ENCODE assay signal across 8 cellular contexts in genomic region chr1:26290061-26290415, GRCh38. TPM values are rescaled to one million over a fixed set of nuclear protein-coding genes. Genes with fewer than 3 reads are reported as not detected.
DNase-seq lines count a peak whose midpoint lies in the region; FAIRE-seq and TF ChIP-seq lines count a peak whose summit lies in the region.
"Had no signal": no experiment of that assay in that cellular context is flagged by ENCODE, and none has a peak within 500 bp of the region (broad histone marks: within the 10 kb centered on the region; RNA-seq: fewer than 3 reads in every experiment).

No MANE protein-coding gene starts in this region.

- H3K9me3 ChIP-seq in small intestine (ENCODE audit: control insufficient read depth, low read depth): no peaks in the 10 kb centered on the region

- H3K4me3 ChIP-seq in small intestine (ENCODE audit: low read depth in 1 of 2, low read length in 2 of 2): no peak overlapping the region

- peak overlapping the region; percentile 51 for H3K4me3 Mint-ChIP-seq in dendritic cell treated with granulocyte-macrophage colony-stimulating factor and Interleukin-4, amounts not matched to agents 40 ng/mL and 50 ng/mL, for 4 days

- peak overlapping the region; percentile 65 to 70 for H3K27ac ChIP-seq in small intestine (ENCODE audit: low read depth in 1 of 2, low read length in 1 of 2)

- H3K4me1 ChIP-seq in small intestine (ENCODE audit: control insufficient read depth in 2 of 2, insufficient read depth in 1 of 2, low read depth in 1 of 2, low read length in 1 of 2): no peaks in the 10 kb centered on the region

- no peaks in the 10 kb centered on the region for H3K27me3 ChIP-seq in small intestine (ENCODE audit: control insufficient read depth in 2 of 2, insufficient read depth in 2 of 2, low read length in 2 of 2)

- H3K36me3 Mint-ChIP-seq in dendritic cell treated with granulocyte-macrophage colony-stimulating factor and Interleukin-4, amounts not matched to agents 40 ng/mL and 50 ng/mL, for 4 days (ENCODE audit: low read depth): peaks cover 39% of the 10 kb centered on the region

- no peaks in the 10 kb centered on the region for H3K36me3 ChIP-seq in small intestine (ENCODE audit: control insufficient read depth in 2 of 2, insufficient read depth in 2 of 2, low read length in 2 of 2)

- H3K27ac Mint-ChIP-seq in dendritic cell treated with granulocyte-macrophage colony-stimulating factor and Interleukin-4, amounts not matched to agents 40 ng/mL and 50 ng/mL, for 4 days: peak overlapping the region; percentile 94

- WGBS in small intestine, 3 donors: 59 to 76% (median 64%) methylated on average over 6 of the region's 6 CpGs

- intact Hi-C loops in dendritic cell treated with granulocyte-macrophage colony-stimulating factor and Interleukin-4, amounts not matched to agents 40 ng/mL and 50 ng/mL, for 4 days (cut with micrococcal nuclease): no loop called here

- H3K4me1 Mint-ChIP-seq in dendritic cell treated with granulocyte-macrophage colony-stimulating factor and Interleukin-4, amounts not matched to agents 40 ng/mL and 50 ng/mL, for 4 days (ENCODE audit: low read depth): peaks cover 82% of the 10 kb centered on the region

- no peaks in the 10 kb centered on the region for H3K27me3 Mint-ChIP-seq in dendritic cell treated with granulocyte-macrophage colony-stimulating factor and Interleukin-4, amounts not matched to agents 40 ng/mL and 50 ng/mL, for 4 days

- TF ChIP-seq POLR2A in GM12891 (IDR thresholded peaks at IDR 0.05; ENCODE audit: low read depth, low read length): no peak

- H3K9me3 Mint-ChIP-seq in dendritic cell treated with granulocyte-macrophage colony-stimulating factor and Interleukin-4, amounts not matched to agents 40 ng/mL and 50 ng/mL, for 4 days: no peaks in the 10 kb centered on the region

- DNase-seq in GM12891 (ENCODE audit: insufficient read length, low spot score): no peak
- peak; percentile 41 for DNase-seq in NOMO-1 treated with DMSO at 0.1 percent for 48 hours (lab: John Stamatoyannopoulos, UW; ENCODE audit: unreplicated experiment)
- no peak for DNase-seq in small intestine
- DNase-seq in kidney tubule cell (ENCODE audit: low spot score): no peak
- DNase-seq in OCI-M2 (lab: John Stamatoyannopoulos, UW; ENCODE audit: unreplicated experiment): no peak
- no peak for DNase-seq in Ammon's horn (ENCODE audit: low spot score)
- DNase-seq: T-helper 9 cell had no signal

- FAIRE-seq in GM12891 (lab: Jason Lieb, UNC) (peak; percentile 89), small intestine (lab: Jason Lieb, UNC) (no peak)

TF ChIP-seq in GM12891, 5 proteins besides CTCF, POLR2A, EP300 and RAD21:
- TF ChIP-seq POLR2AphosphoS5 (IDR thresholded peaks at IDR 0.05; ENCODE audit: low read depth, low read length) (0 out of 2 replicates have a peak, but pooled peaks have one; percentile 3), POU2F2 (IDR thresholded peaks at IDR 0.05; ENCODE audit: low read depth, low read length) (no peak)
TF ChIP-seq in GM12891: peak in this region for 1.

RNA-seq across cellular contexts. Expression of gene SH3BGRL3, which starts 10.2 kb away (rescaled TPM):
- polyA plus RNA-seq in GM12891 (2012; ENCODE audit: low read depth, missing spikeins): 92.2 TPM
- 100 to 1,000 TPM; 157 to 238 (median 199) TPM for polyA plus RNA-seq in small intestine

RNA-seq across cellular contexts. Expression of gene UBXN11, which starts 16.4 kb away (rescaled TPM):
- polyA plus RNA-seq in GM12891 (2012; ENCODE audit: low read depth, missing spikeins): 12.8 TPM
- polyA plus RNA-seq in small intestine: 10 to 100 TPM in 1 of 3 donors, 1 to 10 TPM in 2; 1.1 to 20.2 (median 2.7) TPM

RNA-seq across cellular contexts. Expression of gene CD52, which starts 27.7 kb away (rescaled TPM):
- polyA plus RNA-seq in GM12891 (2012; ENCODE audit: low read depth, missing spikeins): 874 TPM
- 100 to 1,000 TPM in 1 of 3 donors, 10 to 100 TPM in 2; 31.1 to 116 (median 42.5) TPM for polyA plus RNA-seq in small intestine

RNA-seq across cellular contexts. Expression of gene CEP85, which starts 56.0 kb away (rescaled TPM):
- polyA plus RNA-seq in GM12891 (2012; ENCODE audit: low read depth, missing spikeins): 7.4 TPM
- polyA plus RNA-seq in small intestine: 1 to 10 TPM; 2.7 to 7.2 (median 4.1) TPM
